ENCODE assay signal across 29 cellular contexts in genomic region chr10:125396651-125397050, GRCh38.
DNase-seq lines count a peak whose midpoint lies in the region; ATAC-seq and TF ChIP-seq lines count a peak whose summit lies in the region.
"Had no signal": no experiment of that assay in that cellular context is flagged by ENCODE, and none has a peak within 500 bp of the region (broad histone marks: within the 10 kb centered on the region; RNA-seq: fewer than 3 reads in every experiment).

No MANE protein-coding gene starts in this region.

- no peaks in the 10 kb centered on the region for H3K79me2 ChIP-seq in mammary epithelial cell (ENCODE audit: insufficient read depth, low read length)

- H3K79me1 ChIP-seq in IMR-90 (ENCODE audit: low read depth in 1 of 2, low read length in 2 of 2) = no peaks in the 10 kb centered on the region

- no peaks in the 10 kb centered on the region for H4K20me1 ChIP-seq in IMR-90 (ENCODE audit: insufficient read depth, low read length)
- no peaks in the 10 kb centered on the region for H4K20me1 ChIP-seq in mammary epithelial cell (ENCODE audit: insufficient read depth, low read length)

- peaks cover 18% of the 10 kb centered on the region for H3K27me3 Mint-ChIP-seq in osteocyte (ENCODE audit: unreplicated experiment)
- H3K27me3 Mint-ChIP-seq: CD4-positive, CD25-positive, alpha-beta regulatory T cell had no signal

- H2BK5ac ChIP-seq in IMR-90 (ENCODE audit: low read depth, low read length, poor library complexity, severe bottlenecking) = no peak overlapping the region

- no peak for TF ChIP-seq CTCF in IMR-90 (conservative IDR thresholded peaks at IDR 0.05; ENCODE audit: low read depth, low read length)
- no peak for TF ChIP-seq CTCF in mammary epithelial cell (conservative IDR thresholded peaks at IDR 0.05 in 1 of 2, IDR thresholded peaks at IDR 0.05 in 1 of 2; ENCODE audit: extremely low read depth in 1 of 2, insufficient read depth in 1 of 2, low read depth in 1 of 2, low read length in 2 of 2)
- TF ChIP-seq CTCF in osteocyte (IDR thresholded peaks at IDR 0.05) = no peak

- ATAC-seq in IMR-90 (ENCODE audit: low read depth) = no peak
- ATAC-seq: body of pancreas; GM12878; HCT116; heart right ventricle; naive thymus-derived CD8-positive, alpha-beta T cell had no signal

- no peak overlapping the region for H4K91ac ChIP-seq in IMR-90 (ENCODE audit: insufficient read depth, low read depth, low read length)

- H3K36me3 Mint-ChIP-seq in osteocyte (ENCODE audit: unreplicated experiment) = no peaks in the 10 kb centered on the region
- H3K36me3 Mint-ChIP-seq: CD4-positive, CD25-positive, alpha-beta regulatory T cell; naive thymus-derived CD8-positive, alpha-beta T cell; type B pancreatic cell had no signal

- no TSS peak for BruUV-seq in IMR-90 (replicated peaks; lab: Mats Ljungman, UMichigan)
- BruUV-seq in mammary epithelial cell (replicated peaks; lab: Mats Ljungman, UMichigan) = no TSS peak

- H3K4me1 Mint-ChIP-seq in osteocyte (ENCODE audit: unreplicated experiment) = no peaks in the 10 kb centered on the region
- H3K4me1 Mint-ChIP-seq: CD4-positive, CD25-positive, alpha-beta regulatory T cell; naive thymus-derived CD8-positive, alpha-beta T cell had no signal

- H2BK120ac ChIP-seq in IMR-90 (ENCODE audit: low read depth, low read length) = no peak overlapping the region

- H3K27ac Mint-ChIP-seq in osteocyte (ENCODE audit: unreplicated experiment) = no peak overlapping the region
- H3K27ac Mint-ChIP-seq: CD4-positive, CD25-positive, alpha-beta regulatory T cell; naive thymus-derived CD8-positive, alpha-beta T cell; type B pancreatic cell had no signal

- H3K9me1 ChIP-seq in IMR-90 (ENCODE audit: insufficient read depth, low read length) = no peaks in the 10 kb centered on the region

- DNase-seq in AG20443 (ENCODE audit: low spot score) (peak; percentile 35), IMR-90 (peak; percentile 32), mammary epithelial cell (peak; percentile 19), iris pigment epithelial cell (ENCODE audit: low read depth) (peak; percentile 12), ACHN (no peak), KBM-7 (no peak), osteocyte (ENCODE audit: extremely low spot score, unreplicated experiment) (no peak), KG1 (lab: John Stamatoyannopoulos, UW) (no peak)
- DNase-seq: activated CD8-positive, alpha-beta memory T cell treated with anti-CD3 and anti-CD28 coated beads for 24 hours; activated naive CD4-positive, alpha-beta T cell treated with anti-CD3 and anti-CD28 coated beads, Interleukin-2, amount 50 U/mL, for 16 hours; body of pancreas; CD4-positive, CD25-positive, alpha-beta regulatory T cell; DMS 273 treated with DMSO at 0.1 percent for 48 hours; effector memory CD4-positive, alpha-beta T cell; GF-D8; heart right ventricle; naive thymus-derived CD8-positive, alpha-beta T cell; NCI-H1105 treated with DMSO at 0.1 percent for 48 hours; NCI-H2081; NCI-H446 treated with DMSO at 0.1 percent for 48 hours; Peyer's patch; SJCRH30; stomach; T-helper 1 cell had no signal

- TF ChIP-seq POLR2A in IMR-90 (IDR thresholded peaks at IDR 0.05; ENCODE audit: low read depth, low read length) = no peak

- no peak overlapping the region for H2AK9ac ChIP-seq in IMR-90 (replicated peaks; ENCODE audit: low read depth, low read length, poor library complexity)

- H2AFZ ChIP-seq in IMR-90 (replicated peaks; ENCODE audit: low read length, poor library complexity) (no peak overlapping the region), mammary epithelial cell (ENCODE audit: low read depth, low read length) (no peak overlapping the region)

- peaks cover under 1% of the 10 kb centered on the region for H3K9me3 Mint-ChIP-seq in osteocyte (ENCODE audit: unreplicated experiment)
- H3K9me3 Mint-ChIP-seq: type B pancreatic cell had no signal

- H3K9ac ChIP-seq in IMR-90 (ENCODE audit: low read depth, low read length) (no peak overlapping the region), mammary epithelial cell (ENCODE audit: insufficient read depth, low read length) (no peak overlapping the region)

- H3K27me3 ChIP-seq in IMR-90 (ENCODE audit: control insufficient read depth, insufficient read depth, low read length) (peaks cover 5% of the 10 kb centered on the region; the same call in 1 of the 2 replicates), mammary epithelial cell (ENCODE audit: insufficient read depth, low read length) (no peaks in the 10 kb centered on the region)
- H3K27me3 ChIP-seq: body of pancreas, esophagus muscularis mucosa, Peyer's patch, right atrium auricular region, SJCRH30, stomach had no signal

- H3K23ac ChIP-seq in IMR-90 (ENCODE audit: low read depth, low read length) = no peak overlapping the region

- no peak overlapping the region for H3K56ac ChIP-seq in IMR-90 (ENCODE audit: extremely low read depth, insufficient read depth, low read length)

- dilution Hi-C loops in IMR-90 (cut with HindIII; ENCODE audit: low sequenced_read_pairs, unreplicated experiment) (no loop called here), mammary epithelial cell (cut with HindIII; ENCODE audit: low sequenced_read_pairs) (no loop called here)

- no peak overlapping the region for H2AK5ac ChIP-seq in IMR-90 (ENCODE audit: low read depth, low read length)

- no peak for TF ChIP-seq RAD21 in IMR-90 (IDR thresholded peaks at IDR 0.05; ENCODE audit: low read length)

- H3K4me3 ChIP-seq in IMR-90 (ENCODE audit: insufficient read depth, low read depth, low read length) = no peak overlapping the region
- H3K4me3 ChIP-seq in mammary epithelial cell (replicated peaks in 1 of 3; ENCODE audit: insufficient read depth in 1 of 3, low read depth in 2 of 3, low read length in 3 of 3) = no peak overlapping the region
- H3K4me3 ChIP-seq: body of pancreas, esophagus muscularis mucosa, GM12878, heart right ventricle, Peyer's patch, right atrium auricular region, SJCRH30, stomach had no signal

- no peak overlapping the region for H3K18ac ChIP-seq in IMR-90 (ENCODE audit: low read depth, low read length)

- H3K36me3 ChIP-seq in IMR-90 (ENCODE audit: control insufficient read depth, insufficient read depth, low read length) (no peaks in the 10 kb centered on the region), mammary epithelial cell (ENCODE audit: insufficient read depth, low read length) (no peaks in the 10 kb centered on the region)
- H3K36me3 ChIP-seq: esophagus muscularis mucosa, heart right ventricle, Peyer's patch, right atrium auricular region, SJCRH30, stomach had no signal

- no peak overlapping the region for H2BK20ac ChIP-seq in IMR-90 (ENCODE audit: low read depth, low read length)

- in situ Hi-C loops in IMR-90 (cut with MboI; ENCODE audit: low sequenced_read_pairs) (no loop called here), mammary epithelial cell (cut with MboI; ENCODE audit: low sequenced_read_pairs in 2 of 2) (no loop called here), ACHN (cut with HindIII; ENCODE audit: low pct_ligation_motif_present, low pct_unique_long_range_greater_than_20kb, low sequenced_read_pairs) (no loop called here), KBM-7 (cut with MboI; ENCODE audit: low pct_unique_long_range_greater_than_20kb, low sequenced_read_pairs) (no loop called here)

- H3K27ac ChIP-seq in IMR-90 (ENCODE audit: insufficient read depth, low read length) (no peak overlapping the region), mammary epithelial cell (ENCODE audit: insufficient read depth, low read depth, low read length) (no peak overlapping the region)
- H3K27ac ChIP-seq: esophagus muscularis mucosa, heart right ventricle, Peyer's patch, right atrium auricular region, SJCRH30, stomach had no signal

- no peak overlapping the region for H3K4me2 ChIP-seq in IMR-90 (ENCODE audit: low read depth, low read length)
- H3K4me2 ChIP-seq in mammary epithelial cell (ENCODE audit: insufficient read depth, low read depth, low read length) = no peak overlapping the region

- H2BK15ac ChIP-seq in IMR-90 (ENCODE audit: low read depth, low read length) = no peak overlapping the region

- CTCF ChIA-PET in IMR-90 (lab: Yijun Ruan, JAX) (no interaction called here), mammary epithelial cell (lab: Charles Lee; ENCODE audit: low non-redundant PET) (no interaction called here)

- POLR2A ChIA-PET in IMR-90 (lab: Charles Lee; ENCODE audit: unreplicated experiment) = no interaction called here

- intact Hi-C loops in IMR-90 (cut with micrococcal nuclease) (no loop called here), mammary epithelial cell (cut with micrococcal nuclease) (no loop called here)

- H4K8ac ChIP-seq in IMR-90 (ENCODE audit: low read depth in 2 of 2, low read length in 2 of 2) = no peak overlapping the region

- H3K4me1 ChIP-seq in IMR-90 (ENCODE audit: control insufficient read depth, insufficient read depth, low read length) = no peaks in the 10 kb centered on the region
- H3K4me1 ChIP-seq in mammary epithelial cell (ENCODE audit: insufficient read depth, low read length) = no peaks in the 10 kb centered on the region
- H3K4me1 ChIP-seq: esophagus muscularis mucosa, heart right ventricle, Peyer's patch, right atrium auricular region, SJCRH30, stomach had no signal

- no peak overlapping the region for H4K5ac ChIP-seq in IMR-90 (ENCODE audit: low read depth, low read length)

- no peak overlapping the region for H3K4ac ChIP-seq in IMR-90 (ENCODE audit: low read depth, low read length)

- H3K4me3 Mint-ChIP-seq in osteocyte (ENCODE audit: unreplicated experiment) = no peak overlapping the region
- H3K4me3 Mint-ChIP-seq: CD4-positive, CD25-positive, alpha-beta regulatory T cell; naive thymus-derived CD8-positive, alpha-beta T cell; type B pancreatic cell had no signal

- H3K14ac ChIP-seq in IMR-90 (replicated peaks; ENCODE audit: low read depth, low read length) = no peak overlapping the region

- H3K9me3 ChIP-seq in IMR-90 (ENCODE audit: control insufficient read depth, insufficient read depth, low read length) (no peaks in the 10 kb centered on the region), mammary epithelial cell (replicated peaks; ENCODE audit: insufficient read depth, low read length) (no peaks in the 10 kb centered on the region)
- H3K9me3 ChIP-seq: body of pancreas, esophagus muscularis mucosa, Peyer's patch, right atrium auricular region, SJCRH30, stomach had no signal

TF ChIP-seq in IMR-90, 13 proteins besides CTCF, POLR2A, EP300 and RAD21:
- TF ChIP-seq CHD1 (IDR thresholded peaks at IDR 0.05; ENCODE audit: low read depth, low read length) (no peak), MAFK (IDR thresholded peaks at IDR 0.05; ENCODE audit: low read depth, low read length) (no peak), CEBPB (IDR thresholded peaks at IDR 0.05; ENCODE audit: low read depth, low read length) (no peak), MAZ (IDR thresholded peaks at IDR 0.05; ENCODE audit: borderline replicate concordance, low read depth, low read length) (no peak)

Comparison
In these comparisons a context has a peak if more than half of its experiments do, and no peak if none do; other contexts are left out.
1. DNase-seq: peak in AG20443 (single experiment), IMR-90 (single experiment), mammary epithelial cell (single experiment) and iris pigment epithelial cell (single experiment); none in ACHN (single experiment), KBM-7 (single experiment), osteocyte (single experiment) and KG1 (single experiment).